ENCODE assay signal across 3 cellular contexts in genomic region chr19:17887221-17887620, GRCh38. TPM values are rescaled to one million over a fixed set of nuclear protein-coding genes. Genes with fewer than 3 reads are reported as not detected.
"Had no signal": no experiment of that assay in that cellular context is flagged by ENCODE, and none has a peak within 500 bp of the region (broad histone marks: within the 10 kb centered on the region; RNA-seq: fewer than 3 reads in every experiment).

No MANE protein-coding gene starts in this region.

RNA-seq across cellular contexts. Expression of gene SLC5A5, which starts 15.5 kb away (rescaled TPM):
- total RNA-seq: GM23248, H4, HFFc6 had no signal
- polyA plus RNA-seq: GM23248 had no signal
